Comparison of ENCODE assay signal across 25 cellular contexts in the genomic region with DNA sequence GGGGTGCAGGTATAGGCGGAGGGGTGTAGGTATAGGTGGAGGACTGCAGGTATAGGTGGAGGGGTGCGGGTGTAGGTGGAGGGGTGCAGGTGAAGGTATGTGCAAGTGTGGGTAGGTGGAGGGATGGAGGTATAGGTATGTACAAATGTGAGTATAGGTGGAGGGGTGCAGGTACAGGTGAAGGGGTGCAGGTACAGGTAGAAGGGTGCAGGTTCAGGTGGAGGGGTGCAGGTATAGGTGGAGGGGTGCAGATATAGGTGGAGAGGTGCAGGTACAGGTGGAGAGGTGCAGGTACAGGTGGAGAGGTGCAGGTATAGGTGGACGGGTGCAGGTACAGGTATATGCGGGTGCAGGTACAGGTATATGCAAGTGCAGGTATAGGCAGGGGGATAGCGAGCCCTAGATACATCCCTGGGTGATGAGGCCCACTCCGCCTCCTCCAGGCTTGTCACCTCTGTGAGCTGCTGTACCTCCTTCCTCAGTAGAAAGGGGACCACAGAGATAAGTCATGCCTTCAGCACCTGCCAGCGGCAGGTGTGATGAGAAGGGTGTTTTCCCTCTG. TPM values are rescaled to one million over a fixed set of nuclear protein-coding genes. Genes with fewer than 3 reads are reported as not detected.
"Had no signal": no experiment of that assay in that cellular context is flagged by ENCODE, and none has a peak within 500 bp of the region (broad histone marks: within the 10 kb centered on the region; RNA-seq: fewer than 3 reads in every experiment).

No MANE protein-coding gene starts in this region.

- H3K4me3 Mint-ChIP-seq: activated T-cell treated with anti-CD3 and anti-CD28 coated beads, Interleukin-2, amount 50 U/mL, for 72 hours; dendritic cell treated with granulocyte-macrophage colony-stimulating factor and Interleukin-4, amounts not matched to agents 40 ng/mL and 50 ng/mL, for 4 days; nephron; stimulated activated naive CD8-positive, alpha-beta T cell treated with anti-CD3 and anti-CD28 coated beads, Interleukin-15, Interleukin-2, amounts not matched to agents 100 ng/mL and 50 ng/mL, for 24 hours; T-helper 1 cell treated with Interleukin-12 subunit alpha and Interleukin-12 subunit beta and Interleukin-4 antibody, amounts not matched to agents 30 μg/mL and 1 μg/mL, for 36 hours had no signal

- H3K9me3 Mint-ChIP-seq: activated naive CD4-positive, alpha-beta T cell treated with anti-CD3 and anti-CD28 coated beads, Interleukin-2, amount 50 U/mL, for 72 hours; activated T-cell treated with anti-CD3 and anti-CD28 coated beads, Interleukin-2, amount 50 U/mL, for 72 hours; dendritic cell treated with granulocyte-macrophage colony-stimulating factor and Interleukin-4, amounts not matched to agents 40 ng/mL and 50 ng/mL, for 4 days; nephron; stimulated activated naive CD8-positive, alpha-beta T cell treated with anti-CD3 and anti-CD28 coated beads, Interleukin-15, Interleukin-2, amounts not matched to agents 100 ng/mL and 50 ng/mL, for 24 hours; T-helper 1 cell treated with Interleukin-12 subunit alpha and Interleukin-12 subunit beta and Interleukin-4 antibody, amounts not matched to agents 30 μg/mL and 1 μg/mL, for 36 hours had no signal

- H3K27ac ChIP-seq: adrenal gland, breast epithelium, esophagus squamous epithelium, skin epidermis, suprapubic skin, transverse colon, VCaP had no signal

- H3K27me3 ChIP-seq: adrenal gland, breast epithelium, suprapubic skin, transverse colon had no signal

- DNase-seq: activated CD4-positive, CD25-positive, alpha-beta regulatory T cell treated with anti-CD3 and anti-CD28 coated beads, Interleukin-2, amount 50 U/mL, for 72 hours; activated effector memory CD4-positive, alpha-beta T cell treated with anti-CD3 and anti-CD28 coated beads, Interleukin-2, amount 50 U/mL, for 16 hours; activated T-cell treated with anti-CD3 and anti-CD28 coated beads, Interleukin-2, amount 50 U/mL, for 72 hours; adrenal gland; effector CD8-positive, alpha-beta T cell; esophagus squamous epithelium; midbrain; occipital lobe; stimulated activated CD4-positive, alpha-beta T cell treated with anti-CD3 and anti-CD28 coated beads, Interleukin-15, amount 100 ng/mL, for 24 hours; stimulated activated CD4-positive, alpha-beta T cell treated with anti-CD3 and anti-CD28 coated beads, Interleukin-2, amount 100 ng/mL, for 48 hours; transverse colon had no signal

- H3K27ac Mint-ChIP-seq: activated naive CD4-positive, alpha-beta T cell treated with anti-CD3 and anti-CD28 coated beads, Interleukin-2, amount 50 U/mL, for 72 hours; activated T-cell treated with anti-CD3 and anti-CD28 coated beads, Interleukin-2, amount 50 U/mL, for 72 hours; dendritic cell treated with granulocyte-macrophage colony-stimulating factor and Interleukin-4, amounts not matched to agents 40 ng/mL and 50 ng/mL, for 4 days; nephron; progenitor cell of endocrine pancreas; stimulated activated naive CD8-positive, alpha-beta T cell treated with anti-CD3 and anti-CD28 coated beads, Interleukin-15, Interleukin-2, amounts not matched to agents 100 ng/mL and 50 ng/mL, for 24 hours; T-helper 1 cell treated with Interleukin-12 subunit alpha and Interleukin-12 subunit beta and Interleukin-4 antibody, amounts not matched to agents 30 μg/mL and 1 μg/mL, for 36 hours had no signal

- H3K4me3 ChIP-seq: adrenal gland, breast epithelium, esophagus squamous epithelium, lung, skin epidermis, suprapubic skin, transverse colon had no signal

- H3K36me3 ChIP-seq: adrenal gland, breast epithelium, esophagus squamous epithelium, suprapubic skin, transverse colon had no signal

- ATAC-seq: activated T-cell treated with anti-CD3 and anti-CD28 coated beads, Interleukin-2, amount 50 U/mL, for 72 hours had no signal

- H3K4me1 ChIP-seq: adrenal gland had no signal

- H3K9me3 ChIP-seq: adrenal gland, breast epithelium, esophagus squamous epithelium, suprapubic skin, transverse colon had no signal

- H3K36me3 Mint-ChIP-seq: activated naive CD4-positive, alpha-beta T cell treated with anti-CD3 and anti-CD28 coated beads, Interleukin-2, amount 50 U/mL, for 72 hours had no signal

RNA-seq across cellular contexts. Expression of gene LINC01488, which starts 17.2 kb away (rescaled TPM):
- total RNA-seq: activated CD8-positive, alpha-beta memory T cell treated with anti-CD3 and anti-CD28 coated beads for 36 hours; activated naive CD4-positive, alpha-beta T cell treated with anti-CD3 and anti-CD28 coated beads, Interleukin-2, amount 50 U/mL, for 72 hours; activated T-cell treated with anti-CD3 and anti-CD28 coated beads, Interleukin-2, amount 50 U/mL, for 72 hours; adrenal gland; astrocyte; breast epithelium; cerebellum; esophagus squamous epithelium; lung; occipital lobe; suprapubic skin; transverse colon had no signal
- polyA plus RNA-seq: adrenal gland, lung had no signal
